10 cellular contexts compared by ENCODE assay signal in genomic region chr16:81424761-81425160, GRCh38. TPM values are rescaled to one million over a fixed set of nuclear protein-coding genes. Genes with fewer than 3 reads are reported as not detected.
DNase-seq lines count a peak whose midpoint lies in the region; ATAC-seq and TF ChIP-seq lines count a peak whose summit lies in the region.
"Had no signal": no experiment of that assay in that cellular context is flagged by ENCODE, and none has a peak within 500 bp of the region (broad histone marks: within the 10 kb centered on the region; RNA-seq: fewer than 3 reads in every experiment).

No MANE protein-coding gene starts in this region.

- intact Hi-C loops in dorsolateral prefrontal cortex (cut with DNase I), result no loop called here

- H3K36me3 ChIP-seq in osteoblast (ENCODE audit: insufficient read depth, low read length), result no peaks in the 10 kb centered on the region

- no peak overlapping the region for H3K4me3 ChIP-seq in osteoblast (ENCODE audit: insufficient read depth, low read length)
- H3K4me3 ChIP-seq in dorsolateral prefrontal cortex, result no peak overlapping the region

- H3K79me2 ChIP-seq in osteoblast (ENCODE audit: insufficient read depth, low read length), result no peaks in the 10 kb centered on the region

- TF ChIP-seq CTCF in osteoblast (IDR thresholded peaks at IDR 0.05; ENCODE audit: extremely low read depth, low read depth, low read length), result no peak
- TF ChIP-seq CTCF in dorsolateral prefrontal cortex (IDR thresholded peaks at IDR 0.05 in 54 of 56, conservative IDR thresholded peaks at IDR 0.05 in 2 of 56; ENCODE audit: low read depth in 1 of 56, partially characterized antibody in 56 of 56), result no peak
- TF ChIP-seq CTCF in progenitor cell of endocrine pancreas (IDR thresholded peaks at IDR 0.05; ENCODE audit: unreplicated experiment), result no peak

- no peaks in the 10 kb centered on the region for H3K9me3 ChIP-seq in osteoblast (ENCODE audit: low read depth, low read length)

- H4K20me1 ChIP-seq in osteoblast (ENCODE audit: insufficient read depth, low read length), result no peaks in the 10 kb centered on the region

- H3K27me3 Mint-ChIP-seq in activated CD8-positive, alpha-beta T cell treated with anti-CD3 and anti-CD28 coated beads, Interleukin-2, amount 10 ng/mL, durations not matched to agents 7 days and 5 days (ENCODE audit: low read depth), result peaks cover 13% of the 10 kb centered on the region
- peaks cover 5% of the 10 kb centered on the region for H3K27me3 Mint-ChIP-seq in progenitor cell of endocrine pancreas

- H3K27ac ChIP-seq in osteoblast (ENCODE audit: low read depth, low read length), result no peak overlapping the region
- H3K27ac ChIP-seq in dorsolateral prefrontal cortex, result no peak overlapping the region
- H3K27ac ChIP-seq: RWPE1 had no signal

- peaks cover 3% of the 10 kb centered on the region for H3K4me1 ChIP-seq in osteoblast (ENCODE audit: insufficient read depth, low read length)

- no peaks in the 10 kb centered on the region for H3K9me3 Mint-ChIP-seq in activated CD8-positive, alpha-beta T cell treated with anti-CD3 and anti-CD28 coated beads, Interleukin-2, amount 10 ng/mL, durations not matched to agents 7 days and 5 days (ENCODE audit: insufficient read depth)
- H3K9me3 Mint-ChIP-seq in progenitor cell of endocrine pancreas (ENCODE audit: low read depth), result no peaks in the 10 kb centered on the region

- H3K36me3 Mint-ChIP-seq in activated CD8-positive, alpha-beta T cell treated with anti-CD3 and anti-CD28 coated beads, Interleukin-2, amount 10 ng/mL, durations not matched to agents 7 days and 5 days (ENCODE audit: low read depth), result no peaks in the 10 kb centered on the region
- H3K36me3 Mint-ChIP-seq in progenitor cell of endocrine pancreas (ENCODE audit: insufficient read depth), result no peaks in the 10 kb centered on the region

- POLR2A ChIA-PET in activated CD8-positive, alpha-beta T cell treated with anti-CD3 and anti-CD28 coated beads, Interleukin-2, amount 10 ng/mL, durations not matched to agents 7 days and 5 days (lab: Charles Lee), result interaction anchor here (0.7 to 1.1 kb wide), 2 partner anchors 19 to 192 kb away, joined by 4 to 5 read pairs; no protein-coding TSS in a partner anchor

- peak; percentile 54 for ATAC-seq in HG03460 (IDR thresholded peaks at IDR 0.05; ENCODE audit: unreplicated experiment)
- ATAC-seq in activated CD8-positive, alpha-beta T cell treated with anti-CD3 and anti-CD28 coated beads, Interleukin-2, amount 10 ng/mL, durations not matched to agents 7 days and 5 days, result peak; percentile 47

- H3K27me3 ChIP-seq in osteoblast (ENCODE audit: insufficient read depth, low read length) (no peaks in the 10 kb centered on the region), dorsolateral prefrontal cortex (no peaks in the 10 kb centered on the region)

- H2AFZ ChIP-seq in osteoblast (ENCODE audit: low read length), result peak overlapping the region; percentile 35

- no peak overlapping the region for H3K4me3 Mint-ChIP-seq in activated CD8-positive, alpha-beta T cell treated with anti-CD3 and anti-CD28 coated beads, Interleukin-2, amount 10 ng/mL, durations not matched to agents 7 days and 5 days
- no peak overlapping the region for H3K4me3 Mint-ChIP-seq in progenitor cell of endocrine pancreas (ENCODE audit: low read depth)

- H3K4me2 ChIP-seq in osteoblast (ENCODE audit: insufficient read depth, low read length), result no peak overlapping the region

- peaks cover 12% of the 10 kb centered on the region for H3K4me1 Mint-ChIP-seq in activated CD8-positive, alpha-beta T cell treated with anti-CD3 and anti-CD28 coated beads, Interleukin-2, amount 10 ng/mL, durations not matched to agents 7 days and 5 days (ENCODE audit: low read depth)
- H3K4me1 Mint-ChIP-seq in progenitor cell of endocrine pancreas (ENCODE audit: low read depth), result peaks cover 2% of the 10 kb centered on the region

- DNase-seq in NOMO-1 treated with DMSO at 0.1 percent for 48 hours (lab: John Stamatoyannopoulos, UW; ENCODE audit: unreplicated experiment), result peak; percentile 23
- DNase-seq in NOMO-1 (lab: John Stamatoyannopoulos, UW; ENCODE audit: unreplicated experiment in 2 of 2), result no peak
- no peak for DNase-seq in activated CD8-positive, alpha-beta T cell treated with anti-CD3 and anti-CD28 coated beads, Interleukin-2, amount 10 ng/mL, durations not matched to agents 7 days and 5 days
- no peak for DNase-seq in osteoblast (ENCODE audit: insufficient read length, low spot score, missing footprints)
- DNase-seq in dorsolateral prefrontal cortex, result no peak
- DNase-seq in HT-29 (ENCODE audit: low spot score), result no peak
- no peak for DNase-seq in progenitor cell of endocrine pancreas (ENCODE audit: low spot score, unreplicated experiment)
- DNase-seq: 8988T had no signal

- CTCF ChIA-PET in activated CD8-positive, alpha-beta T cell treated with anti-CD3 and anti-CD28 coated beads, Interleukin-2, amount 10 ng/mL, durations not matched to agents 7 days and 5 days (lab: Charles Lee), result interaction anchor here (0.6 to 1.2 kb wide), 4 partner anchors 10 to 120 kb away, joined by 3 to 4 read pairs (median 4); no protein-coding TSS in a partner anchor

- peak overlapping the region; percentile 16 for H3K27ac Mint-ChIP-seq in activated CD8-positive, alpha-beta T cell treated with anti-CD3 and anti-CD28 coated beads, Interleukin-2, amount 10 ng/mL, durations not matched to agents 7 days and 5 days
- H3K27ac Mint-ChIP-seq in progenitor cell of endocrine pancreas, result no peak overlapping the region

RNA-seq across cellular contexts. Expression of gene CMIP, which starts 19.8 kb away (rescaled TPM):
- 10 to 100 TPM; 62.5 to 70.4 TPM for total RNA-seq in activated CD8-positive, alpha-beta T cell treated with anti-CD3 and anti-CD28 coated beads, Interleukin-2, amount 10 ng/mL, durations not matched to agents 7 days and 5 days
- total RNA-seq in osteoblast (6.2 and 8.3 TPM in 2 replicates), dorsolateral prefrontal cortex (100 to 1,000 TPM; 104 to 216 (median 159) TPM), progenitor cell of endocrine pancreas (62.5 and 62.7 TPM in 2 replicates)
- total RNA-seq in HT-29 (2014; rRNA removed; shearing (Covaris generic)), result 17.3 and 24.7 TPM in 2 replicates
